ENCODE assay signal across 9 cellular contexts in the genomic region with DNA sequence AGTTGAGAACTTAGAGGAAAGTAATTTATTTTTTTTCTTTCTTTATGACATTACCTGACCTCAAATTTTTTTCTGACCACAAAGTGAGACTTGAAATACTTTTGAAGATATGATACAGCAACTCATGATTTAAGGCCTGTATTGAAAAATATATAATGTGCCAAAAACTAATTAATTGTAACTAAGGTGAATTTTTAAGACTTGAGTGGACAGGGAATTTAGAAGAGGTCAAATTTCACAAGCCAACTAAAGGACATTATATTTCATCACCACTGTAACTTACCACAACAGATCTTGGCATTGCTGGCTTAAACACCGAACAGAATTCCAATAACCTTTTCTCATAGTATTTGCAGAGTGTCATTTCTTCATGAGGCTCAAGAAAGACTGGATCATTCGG. TPM values are rescaled to one million over a fixed set of nuclear protein-coding genes. Genes with fewer than 3 reads are reported as not detected.
DNase-seq lines count a peak whose midpoint lies in the region; ATAC-seq and TF ChIP-seq lines count a peak whose summit lies in the region.
"Had no signal": no experiment of that assay in that cellular context is flagged by ENCODE, and none has a peak within 500 bp of the region (broad histone marks: within the 10 kb centered on the region; RNA-seq: fewer than 3 reads in every experiment).

No MANE protein-coding gene starts in this region.

- H3K4me3 ChIP-seq in breast epithelium (peak overlapping the region in 1 of 3 donors; percentile 79), WI38 (ENCODE audit: low read depth, low read length) (peak overlapping the region; percentile 76), foreskin fibroblast (ENCODE audit: low read depth in 1 of 2, low read length in 2 of 2) (peak overlapping the region; percentile 71 to 95), tibial artery (peak overlapping the region; percentile 86 to 90)

- H3K9me3 Mint-ChIP-seq in MCF 10A (ENCODE audit: unreplicated experiment): no peaks in the 10 kb centered on the region

- H3K27ac Mint-ChIP-seq in MCF 10A (ENCODE audit: low read depth, unreplicated experiment): peak overlapping the region; percentile 95

- CTCF ChIA-PET in MCF 10A (lab: Yijun Ruan, JAX): interaction anchor here (1.3 to 2.7 kb wide), 2 partner anchors 9 to 11 kb away, joined by 4 to 17 read pairs; no protein-coding TSS in a partner anchor

- peak overlapping the region; percentile 85 for H3K4me3 Mint-ChIP-seq in MCF 10A (ENCODE audit: unreplicated experiment)

- H3K27me3 ChIP-seq in breast epithelium: no peaks in the 10 kb centered on the region
- no peaks in the 10 kb centered on the region for H3K27me3 ChIP-seq in tibial artery
- H3K27me3 ChIP-seq: suprapubic skin had no signal

- intact Hi-C loops in MCF 10A (cut with micrococcal nuclease): loop anchor here (5.0 kb wide), 1 partner anchor 794 kb away; the partner anchor contains the start of gene COX7C
- intact Hi-C loops in breast epithelium (cut with DNase I; ENCODE audit: low total_unique reads): no loop called here
- intact Hi-C loops in tibial artery (cut with DNase I; ENCODE audit: low total_unique reads): loop anchor here (10.0 kb wide), 1 partner anchor 146 kb away; the partner anchor contains the start of gene RASA1

- TF ChIP-seq CTCF in MCF 10A (IDR thresholded peaks at IDR 0.05; ENCODE audit: unreplicated experiment) (no peak), breast epithelium (IDR thresholded peaks at IDR 0.05) (no peak), WI38 (IDR thresholded peaks at IDR 0.05; ENCODE audit: low read depth, low read length) (no peak), foreskin fibroblast (IDR thresholded peaks at IDR 0.05; ENCODE audit: low read depth, low read length) (no peak), tibial artery (IDR thresholded peaks at IDR 0.05) (no peak)

- no TSS peak for BruUV-seq in MCF 10A (replicated peaks; lab: Mats Ljungman, UMichigan)

- H3K9me3 ChIP-seq in breast epithelium (no peaks in the 10 kb centered on the region), tibial artery (no peaks in the 10 kb centered on the region)
- H3K9me3 ChIP-seq: suprapubic skin had no signal

- H3K27me3 Mint-ChIP-seq in MCF 10A (ENCODE audit: insufficient read depth, unreplicated experiment): no peaks in the 10 kb centered on the region

- no peak for ATAC-seq in HG02610 (IDR thresholded peaks at IDR 0.05; ENCODE audit: unreplicated experiment)
- no peak for ATAC-seq in GM19452 (IDR thresholded peaks at IDR 0.05; ENCODE audit: unreplicated experiment)

- peaks cover 0 to 8% of the 10 kb centered on the region in 2 donors for H3K4me1 ChIP-seq in breast epithelium
- peaks cover 0 to 31% (median 14%) of the 10 kb centered on the region in 4 donors for H3K4me1 ChIP-seq in tibial artery

- TF ChIP-seq POLR2A in breast epithelium (IDR thresholded peaks at IDR 0.05): no peak

- peaks cover 57% of the 10 kb centered on the region for H3K36me3 Mint-ChIP-seq in MCF 10A (ENCODE audit: insufficient read depth, unreplicated experiment)

- H3K4me1 Mint-ChIP-seq in MCF 10A (ENCODE audit: insufficient read depth, unreplicated experiment): peaks cover 33% of the 10 kb centered on the region

- DNase-seq in MCF 10A (ENCODE audit: unreplicated experiment): peak; percentile 37
- no peak for DNase-seq in breast epithelium (ENCODE audit: low spot score in 2 of 2)
- peak; percentile 69 to 75 for DNase-seq in foreskin fibroblast
- no peak for DNase-seq in tibial artery
- no peak for DNase-seq in mucosa of gallbladder (ENCODE audit: low spot score)

- H3K36me3 ChIP-seq in breast epithelium (no peaks in the 10 kb centered on the region), tibial artery (peaks cover 27 to 39% (median 34%) of the 10 kb centered on the region in 3 donors)

- H3K27ac ChIP-seq in breast epithelium (peak overlapping the region in 1 of 2 donors; percentile 30), tibial artery (peak overlapping the region in 1 of 2 donors; percentile 99)

- POLR2A ChIA-PET in MCF 10A (lab: Yijun Ruan, JAX): interaction anchor here (0.9 to 2.9 kb wide), 4 partner anchors 11 to 288 kb away, joined by 4 to 18 read pairs (median 12); partner anchors contain the start of gene RASA1

RNA-seq across cellular contexts. Expression of gene CCNH, which starts 1.8 kb away (rescaled TPM):
- total RNA-seq in MCF 10A (2022) (51.5 and 56.9 TPM in 2 replicates), breast epithelium (100 to 1,000 TPM; 146 to 211 (median 174) TPM), mucosa of gallbladder (35.8 TPM)

Comparison
In these comparisons a context has a peak if more than half of its experiments do, and no peak if none do; other contexts are left out.
1. DNase-seq: peak in MCF 10A (single experiment) and foreskin fibroblast (2 of 2); none in breast epithelium (0 of 2), tibial artery (0 of 2) and mucosa of gallbladder (single experiment).